Comparison of ENCODE assay signal across 1 cellular context in genomic region chr4:52659722-52660261, GRCh38.
A peak's percentile ranks its signal among the peaks of the same experiment; 100 is the strongest.
TF ChIP-seq lines count a peak whose summit lies in the region.

No MANE protein-coding gene starts in this region.

TF ChIP-seq in HepG2, 621 proteins besides CTCF, POLR2A, EP300 and RAD21 (continued from another document and continues in another):
- no peak for TF ChIP-seq PRDM10 (CRISPR knock-in tag; IDR thresholded peaks at IDR 0.05; ENCODE audit: low read depth)
- no peak for TF ChIP-seq ZNF33A (CRISPR knock-in tag; IDR thresholded peaks at IDR 0.05; ENCODE audit: borderline replicate concordance)
- TF ChIP-seq ZNF280B (CRISPR knock-in tag; IDR thresholded peaks at IDR 0.05; ENCODE audit: borderline replicate concordance): 0 out of 2 replicates have a peak, but pooled peaks have one; percentile 27
- no peak for TF ChIP-seq ZNF512 (CRISPR knock-in tag; IDR thresholded peaks at IDR 0.05)
- TF ChIP-seq GZF1 (CRISPR knock-in tag; IDR thresholded peaks at IDR 0.05): no peak
- no peak for TF ChIP-seq MTA3 (CRISPR knock-in tag; IDR thresholded peaks at IDR 0.05)
- TF ChIP-seq CERS6 (CRISPR knock-in tag; IDR thresholded peaks at IDR 0.05): no peak
- TF ChIP-seq JDP2 (CRISPR knock-in tag; IDR thresholded peaks at IDR 0.05; ENCODE audit: borderline replicate concordance): no peak
- TF ChIP-seq TMF1 (CRISPR knock-in tag; IDR thresholded peaks at IDR 0.05; ENCODE audit: low read depth): no peak
- TF ChIP-seq THRA (CRISPR knock-in tag; IDR thresholded peaks at IDR 0.05; ENCODE audit: borderline replicate concordance): no peak
- no peak for TF ChIP-seq ZNF691 (CRISPR knock-in tag; IDR thresholded peaks at IDR 0.05; ENCODE audit: borderline replicate concordance, low read depth)
- TF ChIP-seq HCFC1 (IDR thresholded peaks at IDR 0.05; ENCODE audit: low read depth, low read length): no peak
- TF ChIP-seq ARID4A (CRISPR knock-in tag; IDR thresholded peaks at IDR 0.05; ENCODE audit: borderline replicate concordance): peak; percentile 17; the same call in 1 of the 2 replicates
- no peak for TF ChIP-seq TERF1 (CRISPR knock-in tag; IDR thresholded peaks at IDR 0.05)
- TF ChIP-seq ZSCAN31 (CRISPR knock-in tag; IDR thresholded peaks at IDR 0.05; ENCODE audit: low read depth): no peak
- TF ChIP-seq THAP8 (CRISPR knock-in tag; IDR thresholded peaks at IDR 0.05; ENCODE audit: borderline replicate concordance): 0 out of 2 replicates have a peak, but pooled peaks have one; percentile 43
- TF ChIP-seq RFXANK (CRISPR knock-in tag; IDR thresholded peaks at IDR 0.05): no peak
- peak; percentile 65; the same call in 1 of the 2 replicates for TF ChIP-seq FOXC1 (CRISPR knock-in tag; IDR thresholded peaks at IDR 0.05; ENCODE audit: borderline replicate concordance)
- no peak for TF ChIP-seq DZIP1 (CRISPR knock-in tag; IDR thresholded peaks at IDR 0.05)
- TF ChIP-seq ZNF234 (CRISPR knock-in tag; conservative IDR thresholded peaks at IDR 0.05): 0 out of 2 replicates have a peak, but pooled peaks have one; percentile 47
- TF ChIP-seq ZNF609 (CRISPR knock-in tag; IDR thresholded peaks at IDR 0.05; ENCODE audit: borderline replicate concordance): no peak
- no peak for TF ChIP-seq AKAP8 (CRISPR knock-in tag; IDR thresholded peaks at IDR 0.05)
- TF ChIP-seq ZNF44 (CRISPR knock-in tag; IDR thresholded peaks at IDR 0.05): no peak
